9 cellular contexts compared by ENCODE assay signal in the genomic region with DNA sequence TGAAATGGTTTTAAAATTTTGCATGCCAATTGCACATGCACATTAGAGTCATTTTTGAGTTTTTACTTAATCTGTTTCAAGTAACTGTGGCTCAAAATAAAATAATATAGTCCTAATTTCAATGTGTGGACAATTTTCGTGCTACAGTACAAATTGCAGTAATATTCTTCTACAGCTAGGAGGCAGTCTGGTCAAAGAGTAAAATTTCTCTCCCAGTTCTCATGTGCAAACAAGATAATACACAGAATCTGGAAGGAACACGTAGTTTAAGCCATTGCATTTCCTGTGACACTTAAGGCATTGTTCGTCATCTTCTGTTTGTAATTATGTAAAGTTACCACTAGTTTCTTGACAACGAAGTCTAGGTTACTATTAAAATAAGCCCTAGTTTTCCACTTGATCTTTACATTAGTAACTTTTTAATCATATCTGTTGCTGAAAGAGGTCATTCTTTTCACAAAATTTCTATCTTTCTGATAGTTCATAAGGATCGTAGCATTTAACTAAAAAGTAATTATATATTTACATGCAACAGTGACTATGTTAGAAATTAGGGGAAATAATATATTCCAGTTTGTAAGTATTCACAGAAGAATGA. TPM values are rescaled to one million over a fixed set of nuclear protein-coding genes. Genes with fewer than 3 reads are reported as not detected.
DNase-seq lines count a peak whose midpoint lies in the region; ATAC-seq, FAIRE-seq and TF ChIP-seq lines count a peak whose summit lies in the region.
"Had no signal": no experiment of that assay in that cellular context is flagged by ENCODE, and none has a peak within 500 bp of the region (broad histone marks: within the 10 kb centered on the region; RNA-seq: fewer than 3 reads in every experiment).

No MANE protein-coding gene starts in this region.

- no peak overlapping the region for H2AK9ac ChIP-seq in IMR-90 (replicated peaks; ENCODE audit: low read depth, low read length, poor library complexity)

- H4K20me1 ChIP-seq in IMR-90 (ENCODE audit: insufficient read depth, low read length): no peaks in the 10 kb centered on the region

- POLR2A ChIA-PET in IMR-90 (lab: Charles Lee; ENCODE audit: unreplicated experiment): no interaction called here

- no peaks in the 10 kb centered on the region; the same call in 1 of the 2 replicates for H3K4me1 ChIP-seq in IMR-90 (ENCODE audit: control insufficient read depth, insufficient read depth, low read length)
- no peaks in the 10 kb centered on the region for H3K4me1 ChIP-seq in endodermal cell (ENCODE audit: control insufficient read depth, insufficient read depth, low read length)

- H3K4me3 ChIP-seq in AG10803 (ENCODE audit: low read length) (no peak overlapping the region), IMR-90 (ENCODE audit: insufficient read depth, low read depth, low read length) (no peak overlapping the region), endodermal cell (ENCODE audit: low read length) (no peak overlapping the region)

- no peak overlapping the region for H2BK15ac ChIP-seq in IMR-90 (ENCODE audit: low read depth, low read length)

- no peak overlapping the region for H3K14ac ChIP-seq in IMR-90 (replicated peaks; ENCODE audit: low read depth, low read length)

- WGBS in IMR-90 (ENCODE audit: extremely low coverage in 2 of 2, insufficient read length in 1 of 2), 2 experiments: no CpG with 5 or more reads among the region's 5 CpGs
- WGBS in endodermal cell (ENCODE audit: insufficient coverage in 1 of 2, insufficient read length in 1 of 2), 2 experiments: 64 to 84% methylated on average over 3 to 4 of the region's 5 CpGs

- peak; percentile 59 for ATAC-seq in GM18502 (IDR thresholded peaks at IDR 0.05; ENCODE audit: poor library complexity, unreplicated experiment)
- ATAC-seq in IMR-90 (ENCODE audit: low read depth): peak; percentile 92
- ATAC-seq in HG02571 (IDR thresholded peaks at IDR 0.05; ENCODE audit: unreplicated experiment): no peak

- H3K9me3 ChIP-seq in IMR-90 (ENCODE audit: control insufficient read depth, insufficient read depth, low read length): no peaks in the 10 kb centered on the region
- H3K9me3 ChIP-seq in endodermal cell (ENCODE audit: control insufficient read depth, low read length): no peaks in the 10 kb centered on the region

- peak; percentile 89 for TF ChIP-seq CTCF in AG10803 (conservative IDR thresholded peaks at IDR 0.05; ENCODE audit: low read length)
- peak; percentile 80 for TF ChIP-seq CTCF in IMR-90 (conservative IDR thresholded peaks at IDR 0.05; ENCODE audit: low read depth, low read length)
- peak; percentile 84 for TF ChIP-seq CTCF in endodermal cell (conservative IDR thresholded peaks at IDR 0.05)
- peak; percentile 53 to 68 (median 55) for TF ChIP-seq CTCF in nephron (IDR thresholded peaks at IDR 0.05; ENCODE audit: unreplicated experiment in 3 of 3)

- H3K9ac ChIP-seq in IMR-90 (ENCODE audit: low read depth, low read length): no peak overlapping the region
- no peak overlapping the region for H3K9ac ChIP-seq in endodermal cell (ENCODE audit: extremely low read depth, low read length, poor library complexity, severe bottlenecking)

- no peak for TF ChIP-seq POLR2A in IMR-90 (IDR thresholded peaks at IDR 0.05; ENCODE audit: low read depth, low read length)

- no peaks in the 10 kb centered on the region for H3K4me1 Mint-ChIP-seq in endodermal cell
- no peaks in the 10 kb centered on the region for H3K4me1 Mint-ChIP-seq in nephron

- H3K79me1 ChIP-seq in IMR-90 (ENCODE audit: low read depth in 1 of 2, low read length in 2 of 2): no peaks in the 10 kb centered on the region

- H3K36me3 Mint-ChIP-seq in endodermal cell (ENCODE audit: low read depth): peaks cover 37% of the 10 kb centered on the region
- peaks cover 40% of the 10 kb centered on the region for H3K36me3 Mint-ChIP-seq in nephron (ENCODE audit: low read depth)

- no peak overlapping the region for H2AFZ ChIP-seq in IMR-90 (replicated peaks; ENCODE audit: low read length, poor library complexity)

- H3K18ac ChIP-seq in IMR-90 (ENCODE audit: low read depth, low read length): no peak overlapping the region

- no peak overlapping the region for H3K4me2 ChIP-seq in IMR-90 (ENCODE audit: low read depth, low read length)

- peak; percentile 77 for DNase-seq in AG10803 (ENCODE audit: low read depth)
- DNase-seq in IMR-90: peak; percentile 76
- DNase-seq in RCC 7860 (ENCODE audit: low spot score): peak; percentile 23
- no peak for DNase-seq in endodermal cell
- DNase-seq in activated CD4-positive, alpha-beta T cell treated with anti-CD3 and anti-CD28 coated beads for 48 hours: no peak

- TF ChIP-seq RAD21 in IMR-90 (IDR thresholded peaks at IDR 0.05; ENCODE audit: low read length): peak; percentile 72

- H3K4me3 Mint-ChIP-seq in endodermal cell (no peak overlapping the region), nephron (no peak overlapping the region)

- no peaks in the 10 kb centered on the region for H3K9me3 Mint-ChIP-seq in endodermal cell
- H3K9me3 Mint-ChIP-seq in nephron: no peaks in the 10 kb centered on the region

- H3K27ac ChIP-seq in IMR-90 (ENCODE audit: insufficient read depth, low read length) (no peak overlapping the region), endodermal cell (ENCODE audit: low read depth, low read length) (no peak overlapping the region)

- H2BK20ac ChIP-seq in IMR-90 (ENCODE audit: low read depth, low read length): no peak overlapping the region

- FAIRE-seq in RCC 7860 (lab: Jason Lieb, UNC): peak; percentile 15

- no peaks in the 10 kb centered on the region for H3K9me1 ChIP-seq in IMR-90 (ENCODE audit: insufficient read depth, low read length)

- H2AK5ac ChIP-seq in IMR-90 (ENCODE audit: low read depth, low read length): no peak overlapping the region

- intact Hi-C loops in IMR-90 (cut with micrococcal nuclease): loop anchor here (1.0 to 5.0 kb wide), 5 partner anchors 78 to 582 kb away; no protein-coding TSS in a partner anchor

- no peak overlapping the region for H3K23ac ChIP-seq in IMR-90 (ENCODE audit: low read depth, low read length)

- CTCF ChIA-PET in IMR-90 (lab: Yijun Ruan, JAX): interaction anchor here (0.6 to 1.4 kb wide), 6 partner anchors 9 to 195 kb away, joined by 3 to 5 read pairs (median 3); partner anchors contain the start of gene TPR

- H2BK120ac ChIP-seq in IMR-90 (ENCODE audit: low read depth, low read length): no peak overlapping the region

- H3K36me3 ChIP-seq in IMR-90 (ENCODE audit: control insufficient read depth, insufficient read depth, low read length): peaks cover 11% of the 10 kb centered on the region
- H3K36me3 ChIP-seq in endodermal cell (ENCODE audit: control insufficient read depth, insufficient read depth, low read length): peaks cover 61% of the 10 kb centered on the region

- H2BK5ac ChIP-seq in IMR-90 (ENCODE audit: low read depth, low read length, poor library complexity, severe bottlenecking): peak overlapping the region; percentile 63

- H4K5ac ChIP-seq in IMR-90 (ENCODE audit: low read depth, low read length): no peak overlapping the region

- in situ Hi-C loops in IMR-90 (cut with MboI; ENCODE audit: low sequenced_read_pairs): loop anchor here (5.0 kb wide), 1 partner anchor 583 kb away; no protein-coding TSS in a partner anchor

- H4K8ac ChIP-seq in IMR-90 (ENCODE audit: low read depth in 2 of 2, low read length in 2 of 2): no peak overlapping the region

- no peak overlapping the region for H3K4ac ChIP-seq in IMR-90 (ENCODE audit: low read depth, low read length)

- no peak overlapping the region for H4K91ac ChIP-seq in IMR-90 (ENCODE audit: insufficient read depth, low read depth, low read length)

- H3K27ac Mint-ChIP-seq in endodermal cell: no peak overlapping the region
- H3K27ac Mint-ChIP-seq in nephron: no peak overlapping the region

- H3K56ac ChIP-seq in IMR-90 (ENCODE audit: extremely low read depth, insufficient read depth, low read length): no peak overlapping the region

- no peaks in the 10 kb centered on the region for H3K27me3 Mint-ChIP-seq in endodermal cell (ENCODE audit: insufficient read depth)
- H3K27me3 Mint-ChIP-seq in nephron (ENCODE audit: low read depth): no peaks in the 10 kb centered on the region

- no TSS peak for BruUV-seq in IMR-90 (replicated peaks; lab: Mats Ljungman, UMichigan)

- no peaks in the 10 kb centered on the region for H3K27me3 ChIP-seq in IMR-90 (ENCODE audit: control insufficient read depth, insufficient read depth, low read length)
- H3K27me3 ChIP-seq in endodermal cell (ENCODE audit: control insufficient read depth, insufficient read depth, low read length, poor library complexity, severe bottlenecking): no peaks in the 10 kb centered on the region

- dilution Hi-C loops in IMR-90 (cut with HindIII; ENCODE audit: low sequenced_read_pairs, unreplicated experiment): no loop called here

TF ChIP-seq in IMR-90, 13 proteins besides CTCF, POLR2A, EP300 and RAD21 (continues in another document):
- TF ChIP-seq BHLHE40 (IDR thresholded peaks at IDR 0.05; ENCODE audit: low read depth, low read length) (no peak), SMC3 (IDR thresholded peaks at IDR 0.05; ENCODE audit: low read depth, low read length) (peak; percentile 61)
- TF ChIP-seq, protein P1, sequence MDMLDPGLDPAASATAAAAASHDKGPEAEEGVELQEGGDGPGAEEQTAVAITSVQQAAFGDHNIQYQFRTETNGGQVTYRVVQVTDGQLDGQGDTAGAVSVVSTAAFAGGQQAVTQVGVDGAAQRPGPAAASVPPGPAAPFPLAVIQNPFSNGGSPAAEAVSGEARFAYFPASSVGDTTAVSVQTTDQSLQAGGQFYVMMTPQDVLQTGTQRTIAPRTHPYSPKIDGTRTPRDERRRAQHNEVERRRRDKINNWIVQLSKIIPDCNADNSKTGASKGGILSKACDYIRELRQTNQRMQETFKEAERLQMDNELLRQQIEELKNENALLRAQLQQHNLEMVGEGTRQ (IDR thresholded peaks at IDR 0.05; ENCODE audit: low read depth, low read length): no peak

RNA-seq across cellular contexts. Expression of gene ODR4, which starts 28.9 kb away (rescaled TPM):
- total RNA-seq in IMR-90 (2012; rRNA removed) (9.7 and 14.2 TPM in 2 replicates), endodermal cell (10 to 100 TPM; 20.8 to 22.5 TPM)
- 8.4 and 9.4 TPM in 2 replicates for polyA plus RNA-seq in IMR-90 (2012; rRNA removed)
- polyA plus RNA-seq in IMR-90 (2012; cell fraction: cytosol; rRNA removed): 0.58 and 0.60 TPM in 2 replicates
- 1.6 and 21.5 TPM in 2 replicates for polyA plus RNA-seq in IMR-90 (2012; cell fraction: nucleus; rRNA removed; ENCODE audit: low replicate concordance)
- polyA plus RNA-seq in endodermal cell (2013, experiment 1 of 2): 23.5 TPM
- polyA plus RNA-seq in endodermal cell (2013, experiment 2 of 2): 23.8 TPM

RNA-seq across cellular contexts. Expression of gene TPR, which starts 29.5 kb away (rescaled TPM):
- total RNA-seq in IMR-90 (2012; rRNA removed): 60.4 and 63.6 TPM in 2 replicates
- 34.6 and 38.2 TPM in 2 replicates for polyA plus RNA-seq in IMR-90 (2012; rRNA removed)
- polyA plus RNA-seq in IMR-90 (2012; cell fraction: cytosol; rRNA removed): 13.2 and 15.8 TPM in 2 replicates
- polyA plus RNA-seq in IMR-90 (2012; cell fraction: nucleus; rRNA removed; ENCODE audit: low replicate concordance): 25.3 and 59.3 TPM in 2 replicates
- 100 to 1,000 TPM; 120 to 124 TPM for total RNA-seq in endodermal cell
- 75.0 TPM for polyA plus RNA-seq in endodermal cell (2013, experiment 1 of 2)
- 71.7 TPM for polyA plus RNA-seq in endodermal cell (2013, experiment 2 of 2)

RNA-seq across cellular contexts. Expression of gene PDC, which starts 56.4 kb away (rescaled TPM):
- total RNA-seq in IMR-90 (2012; rRNA removed): not detected in 2 replicates
- not detected in 2 replicates for polyA plus RNA-seq in IMR-90 (2012; rRNA removed)
- not detected in 2 replicates for polyA plus RNA-seq in IMR-90 (2012; cell fraction: cytosol; rRNA removed)
- not detected in 2 replicates for polyA plus RNA-seq in IMR-90 (2012; cell fraction: nucleus; rRNA removed; ENCODE audit: low replicate concordance)
- total RNA-seq in endodermal cell: not detected
- not detected for polyA plus RNA-seq in endodermal cell (2013, experiment 1 of 2)
- polyA plus RNA-seq in endodermal cell (2013, experiment 2 of 2): not detected
- total RNA-seq: mononuclear cell had no signal

Comparison
In these comparisons a context has a peak if more than half of its experiments do, and no peak if none do; other contexts are left out.
1. DNase-seq: peak in AG10803 (single experiment), IMR-90 (single experiment) and RCC 7860 (single experiment); none in endodermal cell (single experiment) and activated CD4-positive, alpha-beta T cell treated with anti-CD3 and anti-CD28 coated beads for 48 hours (single experiment).
2. Peak in every context shown above with its lines, with median percentiles within 50 percentile points of each other: CTCF ChIP-seq.